ENCODE assay signal across 9 cellular contexts in the genomic region with DNA sequence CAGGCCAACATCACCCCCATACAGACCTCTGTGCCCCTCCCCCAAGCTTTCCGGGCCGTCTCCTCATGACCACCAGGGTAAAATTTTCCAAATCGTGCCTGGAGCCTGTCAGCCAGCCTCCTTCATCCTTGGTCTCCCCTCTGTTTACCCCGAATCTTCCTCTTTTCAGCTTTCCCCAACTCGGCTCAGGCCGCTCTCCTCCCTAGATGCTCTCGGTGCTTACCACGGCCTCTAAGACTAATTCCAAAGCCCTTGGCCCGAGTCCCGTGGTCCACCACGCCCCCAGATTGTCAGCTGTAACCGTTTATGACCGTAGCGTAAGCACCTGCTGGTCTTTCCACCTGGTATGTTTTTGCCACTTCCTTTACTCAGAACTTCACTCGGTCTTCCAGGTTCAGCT. TPM values are rescaled to one million over a fixed set of nuclear protein-coding genes. Genes with fewer than 3 reads are reported as not detected.
A peak's percentile ranks its signal among the peaks of the same experiment; 100 is the strongest.
DNase-seq lines count a peak whose midpoint lies in the region; ATAC-seq and TF ChIP-seq lines count a peak whose summit lies in the region.
"Had no signal": no experiment of that assay in that cellular context is flagged by ENCODE, and none has a peak within 500 bp of the region (broad histone marks: within the 10 kb centered on the region; RNA-seq: fewer than 3 reads in every experiment).

No MANE protein-coding gene starts in this region.

- CTCF ChIA-PET in Caco-2 (lab: Charles Lee), result no interaction called here
- CTCF ChIA-PET in activated CD8-positive, alpha-beta T cell treated with anti-CD3 and anti-CD28 coated beads, Interleukin-2, amount 10 ng/mL, durations not matched to agents 7 days and 5 days (lab: Charles Lee), result interaction anchor here (2.0 to 2.2 kb wide), 2 partner anchors 9 to 27 kb away, joined by 6 to 8 read pairs; no protein-coding TSS in a partner anchor

- ATAC-seq in activated CD8-positive, alpha-beta T cell treated with anti-CD3 and anti-CD28 coated beads, Interleukin-2, amount 10 ng/mL, durations not matched to agents 7 days and 5 days, result peak; percentile 2
- ATAC-seq in naive B cell (ENCODE audit: low read depth in 2 of 2) (no peak), HG03135 (IDR thresholded peaks at IDR 0.05; ENCODE audit: unreplicated experiment) (no peak)

- POLR2A ChIA-PET in Caco-2 (lab: Charles Lee), result no interaction called here
- POLR2A ChIA-PET in activated CD8-positive, alpha-beta T cell treated with anti-CD3 and anti-CD28 coated beads, Interleukin-2, amount 10 ng/mL, durations not matched to agents 7 days and 5 days (lab: Charles Lee), result interaction anchor here (2.2 kb wide), 1 partner anchor 45 kb away, joined by 6 read pairs; no protein-coding TSS in a partner anchor

- intact Hi-C loops in Caco-2 (cut with micrococcal nuclease; ENCODE audit: unreplicated experiment), result no loop called here

- H3K4me3 Mint-ChIP-seq in Caco-2 (ENCODE audit: unreplicated experiment), result peak overlapping the region; percentile 62
- peak overlapping the region; percentile 59 for H3K4me3 Mint-ChIP-seq in activated CD8-positive, alpha-beta T cell treated with anti-CD3 and anti-CD28 coated beads, Interleukin-2, amount 10 ng/mL, durations not matched to agents 7 days and 5 days
- peak overlapping the region; percentile 34 to 88 (median 75) for H3K4me3 Mint-ChIP-seq in naive B cell

- H3K9me3 ChIP-seq in Caco-2, result no peaks in the 10 kb centered on the region
- H3K9me3 ChIP-seq: ovary had no signal

- H3K4me3 ChIP-seq in Caco-2 (ENCODE audit: low read depth, low read length), result peak overlapping the region; percentile 36; the same call in 1 of the 2 replicates
- H3K4me3 ChIP-seq: ovary had no signal

- DNase-seq in Caco-2 (peak in 1 of 2 experiments; percentile 34), GM20000 (ENCODE audit: low spot score) (peak; percentile 65), naive B cell (no peak), germinal center (ENCODE audit: low spot score) (no peak), MV-4-11 (lab: John Stamatoyannopoulos, UW) (no peak)
- no peak for DNase-seq in activated CD8-positive, alpha-beta T cell treated with anti-CD3 and anti-CD28 coated beads, Interleukin-2, amount 10 ng/mL, durations not matched to agents 7 days and 5 days
- DNase-seq: Karpas-422 had no signal

- H3K4me1 ChIP-seq in Caco-2, result peaks cover 32% of the 10 kb centered on the region

- H3K27ac Mint-ChIP-seq in Caco-2 (ENCODE audit: unreplicated experiment) (no peak overlapping the region), naive B cell (peak overlapping the region in 4 of 6 donors; percentile 59 to 89 (median 78))
- peak overlapping the region; percentile 43 for H3K27ac Mint-ChIP-seq in activated CD8-positive, alpha-beta T cell treated with anti-CD3 and anti-CD28 coated beads, Interleukin-2, amount 10 ng/mL, durations not matched to agents 7 days and 5 days

- TF ChIP-seq CTCF in Caco-2 (IDR thresholded peaks at IDR 0.05; ENCODE audit: insufficient read depth in 1 of 2, low read depth in 1 of 2, low read length in 1 of 2, severe bottlenecking in 1 of 2, unreplicated experiment in 1 of 2) (no peak), GM20000 (IDR thresholded peaks at IDR 0.05; ENCODE audit: extremely low read depth, missing control alignments) (no peak)

- H3K4me1 Mint-ChIP-seq in Caco-2 (ENCODE audit: low read depth, unreplicated experiment) (peaks cover 12% of the 10 kb centered on the region), naive B cell (peaks cover 17 to 22% (median 21%) of the 10 kb centered on the region in 3 donors)
- H3K4me1 Mint-ChIP-seq in activated CD8-positive, alpha-beta T cell treated with anti-CD3 and anti-CD28 coated beads, Interleukin-2, amount 10 ng/mL, durations not matched to agents 7 days and 5 days (ENCODE audit: low read depth), result peaks cover 40% of the 10 kb centered on the region

- BruUV-seq in Caco-2 (replicated peaks; lab: Mats Ljungman, UMichigan), result no TSS peak

- H3K36me3 Mint-ChIP-seq in Caco-2 (ENCODE audit: insufficient read depth, unreplicated experiment) (peaks cover 14% of the 10 kb centered on the region), naive B cell (peaks cover 0 to 16% of the 10 kb centered on the region in 2 donors)
- H3K36me3 Mint-ChIP-seq in activated CD8-positive, alpha-beta T cell treated with anti-CD3 and anti-CD28 coated beads, Interleukin-2, amount 10 ng/mL, durations not matched to agents 7 days and 5 days (ENCODE audit: low read depth), result peaks cover 6% of the 10 kb centered on the region

- H3K27me3 Mint-ChIP-seq in Caco-2 (ENCODE audit: insufficient read depth, unreplicated experiment) (peaks cover 12% of the 10 kb centered on the region), naive B cell (peaks cover 20 to 58% (median 41%) of the 10 kb centered on the region in 3 donors)
- H3K27me3 Mint-ChIP-seq in activated CD8-positive, alpha-beta T cell treated with anti-CD3 and anti-CD28 coated beads, Interleukin-2, amount 10 ng/mL, durations not matched to agents 7 days and 5 days (ENCODE audit: low read depth), result peaks cover 38% of the 10 kb centered on the region

- no peaks in the 10 kb centered on the region for H3K9me3 Mint-ChIP-seq in Caco-2 (ENCODE audit: unreplicated experiment)
- no peaks in the 10 kb centered on the region for H3K9me3 Mint-ChIP-seq in activated CD8-positive, alpha-beta T cell treated with anti-CD3 and anti-CD28 coated beads, Interleukin-2, amount 10 ng/mL, durations not matched to agents 7 days and 5 days (ENCODE audit: insufficient read depth)
- peaks cover 0 to 2% (median 0%) of the 10 kb centered on the region in 7 donors for H3K9me3 Mint-ChIP-seq in naive B cell

- H3K36me3 ChIP-seq in Caco-2 (ENCODE audit: control insufficient read depth, insufficient read depth, low read length), result 0 out of 2 replicates have a peak, but pooled peaks cover 1% of the 10 kb centered on the region
- H3K36me3 ChIP-seq: ovary had no signal

- H3K27me3 ChIP-seq in Caco-2 (replicated peaks; ENCODE audit: control insufficient read depth, insufficient read depth, low read length), result no peaks in the 10 kb centered on the region; the same call in none of the 2 replicates
- H3K27me3 ChIP-seq: ovary had no signal

RNA-seq across cellular contexts. Expression of a gene that starts 1.4 kb away (rescaled TPM):
- total RNA-seq in Caco-2 (2022), result 1.1 and 1.8 TPM in 2 replicates
- total RNA-seq in activated CD8-positive, alpha-beta T cell treated with anti-CD3 and anti-CD28 coated beads, Interleukin-2, amount 10 ng/mL, durations not matched to agents 7 days and 5 days, result 1 to 10 TPM; 1.4 to 1.6 TPM
- not detected for polyA plus RNA-seq in naive B cell (ENCODE audit: low read depth in 6 of 6)

RNA-seq across cellular contexts. Expression of a gene that starts 7.6 kb away (rescaled TPM):
- 20.4 and 21.1 TPM in 2 replicates for total RNA-seq in Caco-2 (2022)
- total RNA-seq in activated CD8-positive, alpha-beta T cell treated with anti-CD3 and anti-CD28 coated beads, Interleukin-2, amount 10 ng/mL, durations not matched to agents 7 days and 5 days, result 10 to 100 TPM; 10.9 to 11.4 TPM
- polyA plus RNA-seq in naive B cell (ENCODE audit: low read depth in 6 of 6), result 1 to 10 TPM in 3 of 6 donors, under 1 TPM in 2, not detected in 1; 0.39 to 1.2 (median 1.0) TPM

RNA-seq across cellular contexts. Expression of a gene that starts 46.0 kb away (rescaled TPM):
- 343 and 358 TPM in 2 replicates for total RNA-seq in Caco-2 (2022)
- total RNA-seq in activated CD8-positive, alpha-beta T cell treated with anti-CD3 and anti-CD28 coated beads, Interleukin-2, amount 10 ng/mL, durations not matched to agents 7 days and 5 days, result 100 to 1,000 TPM; 323 to 326 TPM
- polyA plus RNA-seq in naive B cell (ENCODE audit: low read depth in 6 of 6), result 100 to 1,000 TPM; 175 to 252 (median 194) TPM

RNA-seq across cellular contexts. Expression of a gene that starts 46.3 kb away (rescaled TPM):
- 47.7 and 49.6 TPM in 2 replicates for total RNA-seq in Caco-2 (2022)
- total RNA-seq in activated CD8-positive, alpha-beta T cell treated with anti-CD3 and anti-CD28 coated beads, Interleukin-2, amount 10 ng/mL, durations not matched to agents 7 days and 5 days, result 10 to 100 TPM; 30.0 to 34.7 TPM
- polyA plus RNA-seq in naive B cell (ENCODE audit: low read depth in 6 of 6), result 1 to 10 TPM in 4 of 6 donors, under 1 TPM in 1, not detected in 1; 0.72 to 4.2 (median 2.9) TPM
